32 cellular contexts compared by ENCODE assay signal in the genomic region with DNA sequence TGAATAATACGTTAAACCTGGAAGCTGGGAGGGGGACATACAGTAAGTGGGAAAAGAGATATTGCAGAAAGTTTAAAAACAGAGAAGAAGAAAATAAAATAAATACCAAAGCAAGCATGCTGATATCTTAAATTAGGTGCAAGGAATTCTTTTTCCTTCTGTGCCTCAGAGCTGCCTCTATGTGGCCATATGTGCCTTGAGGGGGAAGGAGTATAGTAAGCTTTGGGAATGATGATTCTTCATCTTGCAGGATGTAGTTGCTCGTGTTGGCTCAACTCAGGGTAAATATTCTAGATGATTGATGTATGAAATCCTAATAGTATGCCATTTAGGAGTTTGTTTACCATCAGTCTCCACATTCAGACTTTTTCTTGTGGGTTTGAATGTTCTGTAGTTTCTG.
"Had no signal": no experiment of that assay in that cellular context is flagged by ENCODE, and none has a peak within 500 bp of the region (broad histone marks: within the 10 kb centered on the region; RNA-seq: fewer than 3 reads in every experiment).

No MANE protein-coding gene starts in this region.

- H3K36me3 ChIP-seq: adrenal gland, ascending aorta, brain microvascular endothelial cell, breast epithelium, cardiac muscle cell had no signal

- H3K27me3 ChIP-seq: adrenal gland, ascending aorta, brain microvascular endothelial cell, breast epithelium, cardiac muscle cell had no signal

- H3K9me3 ChIP-seq: adrenal gland, ascending aorta, breast epithelium had no signal

- H3K4me3 ChIP-seq: adrenal gland, ascending aorta, breast epithelium, cardiac muscle cell had no signal

- H3K4me1 ChIP-seq: adrenal gland, breast epithelium had no signal

- DNase-seq: activated effector memory CD4-positive, alpha-beta T cell treated with anti-CD3 and anti-CD28 coated beads, Interleukin-2, amount 50 U/mL, for 16 hours; activated effector memory CD4-positive, alpha-beta T cell treated with Interleukin-2 at 50 U/mL for 16 hours; activated gamma-delta T cell; activated gamma-delta T cell treated with Interleukin-2 at 50 U/mL for 16 hours; activated naive CD4-positive, alpha-beta T cell; activated naive CD4-positive, alpha-beta T cell treated with anti-CD3 and anti-CD28 coated beads for 36 hours; activated naive CD4-positive, alpha-beta T cell treated with anti-CD3 and anti-CD28 coated beads, Interleukin-2, amount 10 ng/mL, durations not matched to agents 7 days and 5 days; activated naive CD4-positive, alpha-beta T cell treated with anti-CD3 and anti-CD28 coated beads, Interleukin-2, amount 50 U/mL, for 16 hours; activated naive CD4-positive, alpha-beta T cell treated with Interleukin-2 at 50 U/mL for 16 hours; activated naive CD8-positive, alpha-beta T cell treated with anti-CD3 and anti-CD28 coated beads for 36 hours; activated naive CD8-positive, alpha-beta T cell treated with anti-CD3 and anti-CD28 coated beads, Interleukin-2, amount 10 ng/mL, durations not matched to agents 7 days and 5 days; activated naive CD8-positive, alpha-beta T cell treated with anti-CD3 and anti-CD28 coated beads, Interleukin-2, amount 50 U/mL, for 24 hours; activated T-cell treated with anti-CD3 and anti-CD28 coated beads, Interleukin-2, amount 50 U/mL, for 24 hours; activated T-cell treated with anti-CD3 and anti-CD28 coated beads, Interleukin-2, amount 50 U/mL, for 4 hours; activated T-cell treated with anti-CD3 and anti-CD28 coated beads, Interleukin-2, amount 50 U/mL, for 48 hours; activated T-cell treated with anti-CD3 and anti-CD28 coated beads, Interleukin-2, amount 50 U/mL, for 72 hours; adrenal gland; amniotic stem cell; amygdala; anterior cingulate cortex; aorta; brain microvascular endothelial cell; caudate nucleus; central memory CD4-positive, alpha-beta T cell; cerebellar nuclear complex had no signal

- ATAC-seq: activated naive CD8-positive, alpha-beta T cell treated with anti-CD3 and anti-CD28 coated beads, Interleukin-2, amount 50 U/mL, for 24 hours; activated T-cell treated with anti-CD3 and anti-CD28 coated beads, Interleukin-2, amount 50 U/mL, for 4 hours; activated T-cell treated with anti-CD3 and anti-CD28 coated beads, Interleukin-2, amount 50 U/mL, for 72 hours; activated T-helper 17 cell treated with anti-CD3 and anti-CD28 coated beads, Interleukin-2, amount 50 U/mL, for 72 hours had no signal

- FAIRE-seq: astrocyte, bronchial epithelial cell, colon had no signal

- H3K27ac ChIP-seq: adrenal gland, ascending aorta, brain microvascular endothelial cell, breast epithelium, cardiac muscle cell had no signal
